In the genomic region with DNA sequence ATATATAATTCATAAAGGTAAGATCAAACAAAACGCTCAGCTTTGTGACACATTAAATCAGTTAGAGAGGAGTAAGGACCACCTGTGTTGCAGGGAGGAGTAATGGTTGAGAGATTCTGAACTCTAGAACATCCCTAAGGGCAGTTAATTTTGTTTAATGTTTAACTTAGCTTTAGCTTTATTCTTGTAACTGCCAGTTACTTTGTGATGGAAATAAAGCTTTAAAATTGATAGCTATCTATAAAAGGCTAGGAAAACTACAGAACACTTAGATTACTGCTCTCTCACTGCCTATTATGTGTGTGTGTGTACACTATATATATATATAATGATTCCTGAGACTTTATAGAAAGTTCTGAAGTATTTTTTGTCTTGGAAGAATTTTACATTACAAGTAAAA, we compare ENCODE assay signal across 1 cellular context.
TF ChIP-seq lines count a peak whose summit lies in the region.

No MANE protein-coding gene starts in this region.

TF ChIP-seq in endothelial cell of umbilical vein, 7 proteins besides CTCF, POLR2A, EP300 and RAD21:
- TF ChIP-seq JUN (IDR thresholded peaks at IDR 0.05; ENCODE audit: borderline replicate concordance, insufficient read depth, insufficient read length, low read depth) (no peak), MYC (IDR thresholded peaks at IDR 0.05; ENCODE audit: low read depth, low read length) (no peak), FOS (IDR thresholded peaks at IDR 0.05; ENCODE audit: borderline replicate concordance, insufficient read depth, low read length) (no peak), POLR2AphosphoS5 (IDR thresholded peaks at IDR 0.05; ENCODE audit: insufficient read depth, low read depth, low read length) (no peak), EZH2 (IDR thresholded peaks at IDR 0.05; ENCODE audit: borderline replicate concordance, low read depth, low read length, severe bottlenecking) (no peak), GATA2 (IDR thresholded peaks at IDR 0.05; ENCODE audit: insufficient read depth, insufficient read length, low read depth, low read length) (no peak)
- TF ChIP-seq, protein P1, sequence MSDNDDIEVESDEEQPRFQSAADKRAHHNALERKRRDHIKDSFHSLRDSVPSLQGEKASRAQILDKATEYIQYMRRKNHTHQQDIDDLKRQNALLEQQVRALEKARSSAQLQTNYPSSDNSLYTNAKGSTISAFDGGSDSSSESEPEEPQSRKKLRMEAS (IDR thresholded peaks at IDR 0.05; ENCODE audit: insufficient read depth, insufficient read length), result no peak
